Comparison of ENCODE assay signal across 28 cellular contexts in the genomic region with DNA sequence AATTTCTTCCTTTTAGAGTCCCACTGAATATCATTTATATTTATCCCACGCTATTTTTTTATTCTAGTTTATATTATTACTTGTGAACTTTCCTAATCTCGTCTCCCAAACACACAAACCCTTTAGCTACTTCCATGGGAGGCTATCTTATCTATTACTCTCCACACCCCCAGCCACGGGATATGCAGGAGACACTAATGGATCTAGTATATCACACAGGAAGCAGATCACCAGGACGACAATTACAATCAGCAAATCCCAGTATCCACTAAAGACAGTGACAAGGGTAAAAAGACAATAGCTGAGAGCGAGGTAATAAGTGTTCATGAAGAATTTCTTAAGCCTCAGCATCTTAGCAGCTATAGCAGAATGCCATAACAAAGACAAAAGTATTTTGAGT.
"Had no signal": no experiment of that assay in that cellular context is flagged by ENCODE, and none has a peak within 500 bp of the region (broad histone marks: within the 10 kb centered on the region; RNA-seq: fewer than 3 reads in every experiment).

No MANE protein-coding gene starts in this region.

- H3K27me3 ChIP-seq: brain microvascular endothelial cell, esophagus muscularis mucosa, gastroesophageal sphincter had no signal

- H3K4me3 ChIP-seq: esophagus muscularis mucosa, gastroesophageal sphincter, heart right ventricle had no signal

- FAIRE-seq: astrocyte, bronchial epithelial cell, colon, endometrium, TTC549 had no signal

- H3K36me3 ChIP-seq: brain microvascular endothelial cell, esophagus muscularis mucosa, gastroesophageal sphincter, heart right ventricle had no signal

- H3K9me3 ChIP-seq: esophagus muscularis mucosa, gastroesophageal sphincter had no signal

- DNase-seq: activated CD4-positive, alpha-beta T cell treated with anti-CD3 and anti-CD28 coated beads for 48 hours; activated CD4-positive, alpha-beta T cell treated with anti-CD3 and anti-CD28 coated beads, Interleukin-2, amount 50 U/mL, for 1 hour; activated CD4-positive, alpha-beta T cell treated with anti-CD3 and anti-CD28 coated beads, Interleukin-2, amount 50 U/mL, for 48 hours; activated CD8-positive, alpha-beta memory T cell treated with anti-CD3 and anti-CD28 coated beads for 24 hours; activated CD8-positive, alpha-beta T cell treated with anti-CD3 and anti-CD28 coated beads for 36 hours; activated effector memory CD4-positive, alpha-beta T cell treated with Interleukin-2 at 50 U/mL for 16 hours; activated gamma-delta T cell treated with Interleukin-2 at 50 U/mL for 16 hours; activated naive CD4-positive, alpha-beta T cell treated with anti-CD3 and anti-CD28 coated beads, Interleukin-2, amount 50 U/mL, for 16 hours; activated naive CD4-positive, alpha-beta T cell treated with Interleukin-2 at 50 U/mL for 16 hours; activated T-cell treated with anti-CD3 and anti-CD28 coated beads, Interleukin-2, amount 50 U/mL, for 4 hours; amniotic stem cell; anterior cingulate cortex; brain microvascular endothelial cell; cortex of kidney; effector CD8-positive, alpha-beta T cell; foreskin melanocyte; heart right ventricle; T-helper 2 cell had no signal

- H3K27ac ChIP-seq: brain microvascular endothelial cell, heart right ventricle, VCaP had no signal

- ATAC-seq: activated CD8-positive, alpha-beta T cell treated with anti-CD3 and anti-CD28 coated beads for 36 hours; activated T-cell treated with anti-CD3 and anti-CD28 coated beads, Interleukin-2, amount 50 U/mL, for 4 hours; activated T-helper 17 cell treated with anti-CD3 and anti-CD28 coated beads, Interleukin-2, amount 50 U/mL, for 72 hours; gastroesophageal sphincter; heart right ventricle; WTC11 had no signal
